Comparison of ENCODE assay signal across 6 cellular contexts in the genomic region with DNA sequence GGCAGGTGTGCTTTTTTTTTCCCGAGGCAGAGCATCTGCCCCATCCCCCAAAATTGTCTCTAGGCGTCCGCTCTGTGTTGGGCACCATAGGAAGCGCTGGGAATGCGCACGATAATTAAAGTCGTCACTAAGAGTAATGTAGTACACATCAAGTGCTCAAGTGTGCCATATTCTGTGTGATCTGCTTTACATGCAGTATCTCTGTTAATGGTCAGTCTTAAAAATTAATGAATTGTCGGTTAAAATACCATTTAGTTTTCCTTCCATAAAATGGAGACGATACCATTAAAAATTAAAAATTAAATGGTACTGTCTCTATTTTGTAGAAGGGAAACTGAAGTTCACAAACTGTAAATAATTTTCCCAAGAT. TPM values are rescaled to one million over a fixed set of nuclear protein-coding genes. Genes with fewer than 3 reads are reported as not detected.
DNase-seq lines count a peak whose midpoint lies in the region; ATAC-seq and TF ChIP-seq lines count a peak whose summit lies in the region.

No MANE protein-coding gene starts in this region.

- ATAC-seq in GM19455 (IDR thresholded peaks at IDR 0.05; ENCODE audit: unreplicated experiment), result peak; percentile 18

- H3K27me3 ChIP-seq in HUES64 (ENCODE audit: insufficient read depth, low read length) (no peaks in the 10 kb centered on the region), subcutaneous abdominal adipose tissue (ENCODE audit: control insufficient read depth in 5 of 5, insufficient read depth in 4 of 5, low read length in 5 of 5) (peaks cover 0 to 2% (median 0%) of the 10 kb centered on the region in 5 donors)

- H3K36me3 ChIP-seq in HUES64 (ENCODE audit: insufficient read depth, low read length) (peaks cover 22% of the 10 kb centered on the region), subcutaneous abdominal adipose tissue (ENCODE audit: control insufficient read depth in 5 of 5, insufficient read depth in 5 of 5, low read length in 5 of 5) (peaks cover 0 to 4% (median 2%) of the 10 kb centered on the region in 5 donors)

- H3K4me3 ChIP-seq in HUES64 (ENCODE audit: low read length) (peak overlapping the region; percentile 86), fibroblast of mammary gland (ENCODE audit: control insufficient read depth, low read depth, low read length) (peak overlapping the region; percentile 99), subcutaneous abdominal adipose tissue (ENCODE audit: low read depth in 1 of 5, low read length in 5 of 5) (peak overlapping the region; percentile 87 to 97 (median 91))

- H3K4me1 ChIP-seq in HUES64 (ENCODE audit: insufficient read depth, low read length) (peaks cover 11% of the 10 kb centered on the region), subcutaneous abdominal adipose tissue (ENCODE audit: control insufficient read depth in 5 of 5, insufficient read depth in 5 of 5, low read length in 5 of 5) (peaks cover 4 to 42% (median 29%) of the 10 kb centered on the region in 5 donors)

- H3K9ac ChIP-seq in HUES64 (ENCODE audit: low read depth, low read length) (peak overlapping the region; percentile 99), subcutaneous abdominal adipose tissue (ENCODE audit: low read length in 5 of 5) (peak overlapping the region; percentile 70 to 99 (median 81))

- peak overlapping the region; percentile 68 for H3K27ac ChIP-seq in HUES64 (ENCODE audit: low read depth, low read length)
- H3K27ac ChIP-seq in subcutaneous abdominal adipose tissue (ENCODE audit: low read depth, low read length), result peak overlapping the region; percentile 96

- no peak for DNase-seq in fibroblast of mammary gland (ENCODE audit: low read depth)
- DNase-seq in epidermal melanocyte (ENCODE audit: insufficient read length, low spot score), result no peak
- DNase-seq in midbrain (lab: John Stamatoyannopoulos, UW), result no peak

- H3K9me3 ChIP-seq in HUES64 (ENCODE audit: insufficient read depth, low read depth, low read length) (no peaks in the 10 kb centered on the region), subcutaneous abdominal adipose tissue (ENCODE audit: control insufficient read depth in 5 of 5, low read length in 5 of 5) (no peaks in the 10 kb centered on the region)

- TF ChIP-seq CTCF in fibroblast of mammary gland (conservative IDR thresholded peaks at IDR 0.05; ENCODE audit: control insufficient read depth, insufficient read depth, low read depth, low read length), result no peak

- WGBS in HUES64, result 4% methylated on average over 7 of the region's 9 CpGs

RNA-seq across cellular contexts. Expression of a gene that starts 0.5 kb away (rescaled TPM):
- polyA plus RNA-seq in HUES64 (2013, experiment 1 of 2), result 254 TPM
- polyA plus RNA-seq in HUES64 (2013, experiment 2 of 2), result 275 TPM

RNA-seq across cellular contexts. Expression of a gene that starts 49.5 kb away (rescaled TPM):
- polyA plus RNA-seq in HUES64 (2013, experiment 1 of 2), result 18.1 TPM
- 17.7 TPM for polyA plus RNA-seq in HUES64 (2013, experiment 2 of 2)

RNA-seq across cellular contexts. Expression of a gene that starts 54.8 kb away (rescaled TPM):
- 9.0 TPM for polyA plus RNA-seq in HUES64 (2013, experiment 1 of 2)
- polyA plus RNA-seq in HUES64 (2013, experiment 2 of 2), result 10.5 TPM

RNA-seq across cellular contexts. Expression of a gene that starts 56.5 kb away (rescaled TPM):
- polyA plus RNA-seq in HUES64 (2013, experiment 1 of 2), result not detected
- not detected for polyA plus RNA-seq in HUES64 (2013, experiment 2 of 2)
